Comparison of ENCODE assay signal across 16 cellular contexts in genomic region chr4:6507345-6507744, GRCh38. TPM values are rescaled to one million over a fixed set of nuclear protein-coding genes. Genes with fewer than 3 reads are reported as not detected.
DNase-seq lines count a peak whose midpoint lies in the region; ATAC-seq and TF ChIP-seq lines count a peak whose summit lies in the region.
"Had no signal": no experiment of that assay in that cellular context is flagged by ENCODE, and none has a peak within 500 bp of the region (broad histone marks: within the 10 kb centered on the region; RNA-seq: fewer than 3 reads in every experiment).

No MANE protein-coding gene starts in this region.

- H3K27me3 Mint-ChIP-seq in activated CD8-positive, alpha-beta memory T cell treated with anti-CD3 and anti-CD28 coated beads, Interleukin-2, amount 10 ng/mL, durations not matched to agents 7 days and 5 days: no peaks in the 10 kb centered on the region

- DNase-seq in activated CD8-positive, alpha-beta memory T cell treated with anti-CD3 and anti-CD28 coated beads for 24 hours: peak; percentile 4
- no peak for DNase-seq in activated CD8-positive, alpha-beta memory T cell treated with anti-CD3 and anti-CD28 coated beads, Interleukin-2, amount 10 ng/mL, durations not matched to agents 7 days and 5 days
- DNase-seq in coronary artery (ENCODE audit: low spot score): peak; percentile 45
- peak; percentile 9 to 64 for DNase-seq in lower leg skin (ENCODE audit: low spot score in 2 of 2)
- DNase-seq in ureter (ENCODE audit: low spot score): peak; percentile 13
- DNase-seq in COLO668 (lab: John Stamatoyannopoulos, UW; ENCODE audit: unreplicated experiment): no peak
- no peak for DNase-seq in NCI-H1105 (lab: John Stamatoyannopoulos, UW)
- DNase-seq: 8988T; AML-193; CD8-positive, alpha-beta memory T cell; DMS53; GF-D8; GOT3; HCEC 1CT; HFFc6 had no signal

- no peak for ATAC-seq in activated CD8-positive, alpha-beta memory T cell treated with anti-CD3 and anti-CD28 coated beads, Interleukin-2, amount 10 ng/mL, durations not matched to agents 7 days and 5 days

- H3K27ac Mint-ChIP-seq in activated CD8-positive, alpha-beta memory T cell treated with anti-CD3 and anti-CD28 coated beads, Interleukin-2, amount 10 ng/mL, durations not matched to agents 7 days and 5 days: no peak overlapping the region
- H3K27ac Mint-ChIP-seq: CD8-positive, alpha-beta memory T cell; HFFc6 had no signal

- intact Hi-C loops in lower leg skin (cut with DNase I; ENCODE audit: low total_unique reads): no loop called here

- H3K4me3 ChIP-seq in coronary artery: no peak overlapping the region
- H3K4me3 ChIP-seq in lower leg skin (ENCODE audit: low read depth, poor library complexity, severe bottlenecking): no peak overlapping the region
- H3K4me3 ChIP-seq: BLaER1 had no signal

- H3K4me3 Mint-ChIP-seq in activated CD8-positive, alpha-beta memory T cell treated with anti-CD3 and anti-CD28 coated beads, Interleukin-2, amount 10 ng/mL, durations not matched to agents 7 days and 5 days: no peak overlapping the region
- H3K4me3 Mint-ChIP-seq: CD8-positive, alpha-beta memory T cell; HFFc6 had no signal

- CTCF ChIA-PET in activated CD8-positive, alpha-beta memory T cell treated with anti-CD3 and anti-CD28 coated beads, Interleukin-2, amount 10 ng/mL, durations not matched to agents 7 days and 5 days (lab: Charles Lee): no interaction called here

- peaks cover 13% of the 10 kb centered on the region for H3K9me3 Mint-ChIP-seq in activated CD8-positive, alpha-beta memory T cell treated with anti-CD3 and anti-CD28 coated beads, Interleukin-2, amount 10 ng/mL, durations not matched to agents 7 days and 5 days (ENCODE audit: low read depth)

- WGBS in lower leg skin, 2 donors: 87 to 89% methylated on average over 4 of the region's 4 CpGs

- TF ChIP-seq POLR2A in lower leg skin (IDR thresholded peaks at IDR 0.05): no peak

- H3K27ac ChIP-seq in coronary artery: no peak overlapping the region
- H3K27ac ChIP-seq: BLaER1 had no signal

- H3K4me1 Mint-ChIP-seq in activated CD8-positive, alpha-beta memory T cell treated with anti-CD3 and anti-CD28 coated beads, Interleukin-2, amount 10 ng/mL, durations not matched to agents 7 days and 5 days: peaks cover 1% of the 10 kb centered on the region

- TF ChIP-seq CTCF in coronary artery (IDR thresholded peaks at IDR 0.05) (no peak), lower leg skin (IDR thresholded peaks at IDR 0.05) (no peak)

- H3K36me3 Mint-ChIP-seq in activated CD8-positive, alpha-beta memory T cell treated with anti-CD3 and anti-CD28 coated beads, Interleukin-2, amount 10 ng/mL, durations not matched to agents 7 days and 5 days: peaks cover 6% of the 10 kb centered on the region

RNA-seq across cellular contexts. Expression of gene PPP2R2C, which starts 34.9 kb away (rescaled TPM):
- not detected for total RNA-seq in activated CD8-positive, alpha-beta memory T cell treated with anti-CD3 and anti-CD28 coated beads, Interleukin-2, amount 10 ng/mL, durations not matched to agents 7 days and 5 days
- 10 to 100 TPM; 50.7 to 81.3 (median 62.0) TPM for total RNA-seq in lower leg skin
- 2.8 TPM for total RNA-seq in ureter
- total RNA-seq: CD8-positive, alpha-beta memory T cell had no signal

Comparison
In these comparisons a context has a peak if more than half of its experiments do, and no peak if none do; other contexts are left out.
1. DNase-seq: peak in activated CD8-positive, alpha-beta memory T cell treated with anti-CD3 and anti-CD28 coated beads for 24 hours (single experiment), coronary artery (single experiment), lower leg skin (2 of 2) and ureter (single experiment); none in activated CD8-positive, alpha-beta memory T cell treated with anti-CD3 and anti-CD28 coated beads, Interleukin-2, amount 10 ng/mL, durations not matched to agents 7 days and 5 days (single experiment), COLO668 (single experiment) and NCI-H1105 (single experiment).
2. RNA of gene PPP2R2C, which starts 34.9 kb away (total RNA-seq): 50.7 to 81.3 TPM in lower leg skin; 2.8 TPM in ureter (single experiment) and not detected in activated CD8-positive, alpha-beta memory T cell treated with anti-CD3 and anti-CD28 coated beads, Interleukin-2, amount 10 ng/mL, durations not matched to agents 7 days and 5 days; every median in the first group is over 10 times any median in the second.